ENCODE assay signal across 9 cellular contexts in genomic region chr11:8777907-8778767, GRCh38.
DNase-seq lines count a peak whose midpoint lies in the region; ATAC-seq and TF ChIP-seq lines count a peak whose summit lies in the region.
"Had no signal": no experiment of that assay in that cellular context is flagged by ENCODE, and none has a peak within 500 bp of the region (broad histone marks: within the 10 kb centered on the region; RNA-seq: fewer than 3 reads in every experiment).

No MANE protein-coding gene starts in this region.

- no peak overlapping the region for H3K4me3 Mint-ChIP-seq in activated T-helper 17 cell treated with anti-CD3 and anti-CD28 coated beads, Interleukin-2, amount 50 U/mL, for 72 hours
- H3K4me3 Mint-ChIP-seq: stimulated activated naive CD8-positive, alpha-beta T cell treated with anti-CD3 and anti-CD28 coated beads, Interleukin-15, Interleukin-2, amounts not matched to agents 100 ng/mL and 50 ng/mL, for 24 hours had no signal

- TF ChIP-seq POLR2A in ovary (IDR thresholded peaks at IDR 0.05) (no peak), erythroblast (IDR thresholded peaks at IDR 0.05; ENCODE audit: low read length) (no peak)

- no peak overlapping the region for H3K27ac Mint-ChIP-seq in activated T-helper 17 cell treated with anti-CD3 and anti-CD28 coated beads, Interleukin-2, amount 50 U/mL, for 72 hours
- H3K27ac Mint-ChIP-seq: stimulated activated naive CD8-positive, alpha-beta T cell treated with anti-CD3 and anti-CD28 coated beads, Interleukin-15, Interleukin-2, amounts not matched to agents 100 ng/mL and 50 ng/mL, for 24 hours had no signal

- no peak for ATAC-seq in GM21717 (IDR thresholded peaks at IDR 0.05; ENCODE audit: unreplicated experiment)
- ATAC-seq in activated T-helper 17 cell treated with anti-CD3 and anti-CD28 coated beads, Interleukin-2, amount 50 U/mL, for 72 hours (replicated peaks), result no peak

- no peaks in the 10 kb centered on the region for H3K4me1 Mint-ChIP-seq in activated T-helper 17 cell treated with anti-CD3 and anti-CD28 coated beads, Interleukin-2, amount 50 U/mL, for 72 hours

- no peak for TF ChIP-seq CTCF in ovary (IDR thresholded peaks at IDR 0.05)

- no peaks in the 10 kb centered on the region for H3K9me3 Mint-ChIP-seq in activated T-helper 17 cell treated with anti-CD3 and anti-CD28 coated beads, Interleukin-2, amount 50 U/mL, for 72 hours
- H3K9me3 Mint-ChIP-seq: stimulated activated naive CD8-positive, alpha-beta T cell treated with anti-CD3 and anti-CD28 coated beads, Interleukin-15, Interleukin-2, amounts not matched to agents 100 ng/mL and 50 ng/mL, for 24 hours had no signal

- H3K4me3 ChIP-seq in ovary, result no peak overlapping the region

- H3K27me3 ChIP-seq in ovary, result no peaks in the 10 kb centered on the region

- no peaks in the 10 kb centered on the region for H3K36me3 Mint-ChIP-seq in activated T-helper 17 cell treated with anti-CD3 and anti-CD28 coated beads, Interleukin-2, amount 50 U/mL, for 72 hours (ENCODE audit: low read depth)

- H3K27me3 Mint-ChIP-seq in activated T-helper 17 cell treated with anti-CD3 and anti-CD28 coated beads, Interleukin-2, amount 50 U/mL, for 72 hours, result peaks cover 18% of the 10 kb centered on the region

- DNase-seq in EL (peak; percentile 45), MV-4-11 (lab: John Stamatoyannopoulos, UW) (peak; percentile 46), fibroblast of peridontal ligament (ENCODE audit: extremely low read depth) (peak; percentile 72), ovary (peak; percentile 62 to 84 (median 78)), erythroblast (lab: John Stamatoyannopoulos, UW) (no peak)
- DNase-seq in stimulated activated CD4-positive, alpha-beta T cell treated with anti-CD3 and anti-CD28 coated beads, Interleukin-4, amount 100 ng/mL, for 24 hours, result no peak

- no peaks in the 10 kb centered on the region for H3K36me3 ChIP-seq in ovary

- H3K27ac ChIP-seq in ovary, result peak overlapping the region in 1 of 2 donors; percentile 78

- intact Hi-C loops in ovary (cut with DNase I), result loop anchor here in 1 of 4 donors (5.0 kb wide), 1 partner anchor 51 kb away; no protein-coding TSS in a partner anchor

- 4 to 8% (median 7%) methylated on average over 8 of the region's 8 CpGs for WGBS in ovary, 3 donors

- H3K9me3 ChIP-seq in ovary, result no peaks in the 10 kb centered on the region

- TF ChIP-seq EP300 in ovary (IDR thresholded peaks at IDR 0.05), result no peak

- H3K4me1 ChIP-seq in ovary (ENCODE audit: insufficient read depth), result peaks cover 42% of the 10 kb centered on the region

Comparison
In these comparisons a context has a peak if more than half of its experiments do, and no peak if none do; other contexts are left out.
1. DNase-seq: peak in EL (single experiment), MV-4-11 (single experiment), fibroblast of peridontal ligament (single experiment) and ovary (5 of 5); none in stimulated activated CD4-positive, alpha-beta T cell treated with anti-CD3 and anti-CD28 coated beads, Interleukin-4, amount 100 ng/mL, for 24 hours (single experiment) and erythroblast (0 of 2).